ENCODE assay signal across 8 cellular contexts in the genomic region with DNA sequence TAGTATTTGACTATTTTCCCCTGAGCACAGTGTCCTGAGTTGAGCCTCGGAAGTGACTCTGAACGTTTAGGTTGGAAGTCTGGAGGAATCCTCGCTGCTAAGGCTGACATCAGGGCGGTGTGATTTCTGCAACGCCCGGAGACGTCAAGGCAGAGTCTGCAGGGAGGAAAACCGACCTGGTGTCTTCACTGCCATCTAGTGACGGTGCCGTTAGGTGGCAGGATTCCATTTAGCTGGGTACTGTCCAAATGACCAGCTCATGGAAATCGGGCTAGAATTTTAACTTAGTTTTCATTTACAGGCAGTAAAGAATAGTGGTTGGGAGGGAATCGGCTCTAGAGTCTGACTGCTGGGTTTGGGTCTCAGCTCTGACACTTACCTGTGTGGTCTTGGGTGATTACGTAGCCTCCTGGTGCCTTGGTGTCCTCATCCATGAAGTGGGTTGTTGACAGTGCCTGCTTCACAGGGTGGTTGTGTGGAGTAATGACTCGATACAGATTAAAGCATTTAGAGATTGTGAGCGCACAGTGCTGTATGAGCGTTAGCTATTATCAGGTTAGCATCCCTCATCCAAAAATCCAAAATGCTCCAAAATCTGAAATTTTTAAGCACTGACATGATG. TPM values are rescaled to one million over a fixed set of nuclear protein-coding genes. Genes with fewer than 3 reads are reported as not detected.
DNase-seq lines count a peak whose midpoint lies in the region; ATAC-seq and TF ChIP-seq lines count a peak whose summit lies in the region.

No MANE protein-coding gene starts in this region.

- no peak overlapping the region for H3K4me3 Mint-ChIP-seq in activated naive CD4-positive, alpha-beta T cell treated with anti-CD3 and anti-CD28 coated beads for 36 hours
- H3K4me3 Mint-ChIP-seq in activated CD4-positive, alpha-beta memory T cell treated with anti-CD3 and anti-CD28 coated beads, Interleukin-2, amount 10 ng/mL, durations not matched to agents 7 days and 5 days: no peak overlapping the region

- peak overlapping the region; percentile 12; the same call in 1 of the 2 replicates for H3K4me2 ChIP-seq in MM.1S (ENCODE audit: low read depth, low read length)

- no peaks in the 10 kb centered on the region for H3K36me3 Mint-ChIP-seq in activated naive CD4-positive, alpha-beta T cell treated with anti-CD3 and anti-CD28 coated beads for 36 hours (ENCODE audit: low read depth)
- no peaks in the 10 kb centered on the region for H3K36me3 Mint-ChIP-seq in activated CD4-positive, alpha-beta memory T cell treated with anti-CD3 and anti-CD28 coated beads, Interleukin-2, amount 10 ng/mL, durations not matched to agents 7 days and 5 days (ENCODE audit: low read depth)

- TF ChIP-seq CTCF in MM.1S (IDR thresholded peaks at IDR 0.05; ENCODE audit: low read length): peak; percentile 75
- TF ChIP-seq CTCF in heart left ventricle (IDR thresholded peaks at IDR 0.05): peak in 11 of 12 donors; percentile 14 to 53 (median 39)

- 22 to 25% (median 23%) methylated on average over 16 of the region's 16 CpGs for WGBS in heart left ventricle, 4 donors

- no peaks in the 10 kb centered on the region for H3K9me2 ChIP-seq in MM.1S (replicated peaks; ENCODE audit: insufficient read depth, low read length)

- H3K9me3 Mint-ChIP-seq in activated naive CD4-positive, alpha-beta T cell treated with anti-CD3 and anti-CD28 coated beads for 36 hours: peaks cover 5% of the 10 kb centered on the region
- H3K9me3 Mint-ChIP-seq in activated CD4-positive, alpha-beta memory T cell treated with anti-CD3 and anti-CD28 coated beads, Interleukin-2, amount 10 ng/mL, durations not matched to agents 7 days and 5 days: no peaks in the 10 kb centered on the region

- intact Hi-C loops in activated naive CD4-positive, alpha-beta T cell treated with anti-CD3 and anti-CD28 coated beads for 36 hours (cut with micrococcal nuclease): no loop called here
- intact Hi-C loops in heart left ventricle (cut with DNase I): no loop called here

- CTCF ChIA-PET in activated naive CD4-positive, alpha-beta T cell treated with anti-CD3 and anti-CD28 coated beads for 36 hours (lab: Charles Lee): interaction anchor here (0.5 to 3.0 kb wide), 5 partner anchors 12 to 830 kb away, joined by 3 to 11 read pairs (median 4); no protein-coding TSS in a partner anchor
- CTCF ChIA-PET in activated CD4-positive, alpha-beta memory T cell treated with anti-CD3 and anti-CD28 coated beads, Interleukin-2, amount 10 ng/mL, durations not matched to agents 7 days and 5 days (lab: Charles Lee): interaction anchor here (1.4 to 1.5 kb wide), 2 partner anchors 12 kb away, joined by 6 to 7 read pairs; no protein-coding TSS in a partner anchor

- H3K27ac ChIP-seq in MM.1S (ENCODE audit: low read length) (no peak overlapping the region), heart left ventricle (no peak overlapping the region)

- no peak overlapping the region for H3K27ac Mint-ChIP-seq in activated naive CD4-positive, alpha-beta T cell treated with anti-CD3 and anti-CD28 coated beads for 36 hours
- H3K27ac Mint-ChIP-seq in activated CD4-positive, alpha-beta memory T cell treated with anti-CD3 and anti-CD28 coated beads, Interleukin-2, amount 10 ng/mL, durations not matched to agents 7 days and 5 days: no peak overlapping the region

- H3K4me1 ChIP-seq in MM.1S (ENCODE audit: low read length) (no peaks in the 10 kb centered on the region), heart left ventricle (no peaks in the 10 kb centered on the region)

- H3K9me3 ChIP-seq in MM.1S (replicated peaks; ENCODE audit: insufficient read depth, low read length) (no peaks in the 10 kb centered on the region), heart left ventricle (peaks cover 0 to 18% (median 9%) of the 10 kb centered on the region in 12 donors)

- H3K36me3 ChIP-seq in MM.1S (replicated peaks; ENCODE audit: insufficient read depth, low read length): no peaks in the 10 kb centered on the region
- H3K36me3 ChIP-seq in heart left ventricle: no peaks in the 10 kb centered on the region

- no peaks in the 10 kb centered on the region for H3F3A ChIP-seq in MM.1S (ENCODE audit: insufficient read depth, low read length)

- ATAC-seq in heart left ventricle: peak in 2 of 4 donors; percentile 55 to 61
- ATAC-seq in GM19035 (IDR thresholded peaks at IDR 0.05; ENCODE audit: unreplicated experiment): no peak
- no peak for ATAC-seq in HG02884 (IDR thresholded peaks at IDR 0.05; ENCODE audit: unreplicated experiment)

- no peak overlapping the region for H3K9ac ChIP-seq in MM.1S (ENCODE audit: low read length)

- peaks cover 2% of the 10 kb centered on the region for H3K4me1 Mint-ChIP-seq in activated naive CD4-positive, alpha-beta T cell treated with anti-CD3 and anti-CD28 coated beads for 36 hours (ENCODE audit: low read depth)
- peaks cover 2% of the 10 kb centered on the region for H3K4me1 Mint-ChIP-seq in activated CD4-positive, alpha-beta memory T cell treated with anti-CD3 and anti-CD28 coated beads, Interleukin-2, amount 10 ng/mL, durations not matched to agents 7 days and 5 days

- H3K27me3 ChIP-seq in MM.1S (replicated peaks; ENCODE audit: insufficient read depth, low read length): no peaks in the 10 kb centered on the region
- peaks cover 0 to 28% (median 0%) of the 10 kb centered on the region in 9 donors for H3K27me3 ChIP-seq in heart left ventricle

- peaks cover 41% of the 10 kb centered on the region for H3K27me3 Mint-ChIP-seq in activated naive CD4-positive, alpha-beta T cell treated with anti-CD3 and anti-CD28 coated beads for 36 hours (ENCODE audit: low read depth)
- peaks cover 10% of the 10 kb centered on the region for H3K27me3 Mint-ChIP-seq in activated CD4-positive, alpha-beta memory T cell treated with anti-CD3 and anti-CD28 coated beads, Interleukin-2, amount 10 ng/mL, durations not matched to agents 7 days and 5 days

- no peaks in the 10 kb centered on the region for H4K20me1 ChIP-seq in MM.1S (ENCODE audit: insufficient read depth, low read length)

- peak; percentile 43 for DNase-seq in activated naive CD4-positive, alpha-beta T cell treated with anti-CD3 and anti-CD28 coated beads for 36 hours
- DNase-seq in activated naive CD4-positive, alpha-beta T cell (lab: John Stamatoyannopoulos, UW): no peak
- peak; percentile 56 for DNase-seq in MM.1S
- peak; percentile 26 for DNase-seq in activated CD4-positive, alpha-beta memory T cell treated with anti-CD3 and anti-CD28 coated beads, Interleukin-2, amount 10 ng/mL, durations not matched to agents 7 days and 5 days
- DNase-seq in heart left ventricle: peak in 1 of 5 donors; percentile 37
- DNase-seq in stimulated activated CD4-positive, alpha-beta T cell treated with anti-CD3 and anti-CD28 coated beads, Interleukin-15, amount 100 ng/mL, for 24 hours: peak; percentile 44

- POLR2A ChIA-PET in activated CD4-positive, alpha-beta memory T cell treated with anti-CD3 and anti-CD28 coated beads, Interleukin-2, amount 10 ng/mL, durations not matched to agents 7 days and 5 days (lab: Charles Lee): no interaction called here

- no peaks in the 10 kb centered on the region for H3K79me2 ChIP-seq in MM.1S (ENCODE audit: low read length)

- H3K4me3 ChIP-seq in MM.1S (ENCODE audit: low read length): no peak overlapping the region
- no peak overlapping the region for H3K4me3 ChIP-seq in heart left ventricle

- no peak for TF ChIP-seq POLR2A in heart left ventricle (IDR thresholded peaks at IDR 0.05)

- 0 out of 2 replicates have a peak overlapping the region, but pooled peaks have one; percentile 25 for H2AFZ ChIP-seq in MM.1S (ENCODE audit: low read length)

RNA-seq across cellular contexts. Expression of a gene that starts 35.0 kb away (rescaled TPM):
- not detected for total RNA-seq in activated naive CD4-positive, alpha-beta T cell treated with anti-CD3 and anti-CD28 coated beads for 36 hours
- not detected for total RNA-seq in activated CD4-positive, alpha-beta memory T cell treated with anti-CD3 and anti-CD28 coated beads, Interleukin-2, amount 10 ng/mL, durations not matched to agents 7 days and 5 days
- total RNA-seq in heart left ventricle: under 1 TPM in 7 of 9 donors, not detected in 2; 0.09 to 0.35 (median 0.18) TPM
- polyA plus RNA-seq in heart left ventricle: under 1 TPM; 0.12 to 0.15 TPM

Comparison
In these comparisons a context has a peak if more than half of its experiments do, and no peak if none do; other contexts are left out.
1. DNase-seq: peak in activated naive CD4-positive, alpha-beta T cell treated with anti-CD3 and anti-CD28 coated beads for 36 hours (single experiment), MM.1S (single experiment), activated CD4-positive, alpha-beta memory T cell treated with anti-CD3 and anti-CD28 coated beads, Interleukin-2, amount 10 ng/mL, durations not matched to agents 7 days and 5 days (single experiment) and stimulated activated CD4-positive, alpha-beta T cell treated with anti-CD3 and anti-CD28 coated beads, Interleukin-15, amount 100 ng/mL, for 24 hours (single experiment); none in activated naive CD4-positive, alpha-beta T cell (0 of 4).